Comparison of ENCODE assay signal across 11 cellular contexts in genomic region chr18:3458378-3458777, GRCh38. TPM values are rescaled to one million over a fixed set of nuclear protein-coding genes. Genes with fewer than 3 reads are reported as not detected.
DNase-seq lines count a peak whose midpoint lies in the region; ATAC-seq and TF ChIP-seq lines count a peak whose summit lies in the region.
"Had no signal": no experiment of that assay in that cellular context is flagged by ENCODE, and none has a peak within 500 bp of the region (broad histone marks: within the 10 kb centered on the region; RNA-seq: fewer than 3 reads in every experiment).

No MANE protein-coding gene starts in this region.

- no peaks in the 10 kb centered on the region for H3F3A ChIP-seq in Loucy (ENCODE audit: low read depth)

- H3K36me3 ChIP-seq in CD8-positive, alpha-beta T cell (ENCODE audit: insufficient read depth, low read length): no peaks in the 10 kb centered on the region
- H3K36me3 ChIP-seq in Loucy (ENCODE audit: insufficient read depth, low read length) (peaks cover 43% of the 10 kb centered on the region), right atrium auricular region (peaks cover 43% of the 10 kb centered on the region)

- H3K27ac Mint-ChIP-seq in CD8-positive, alpha-beta T cell: peak overlapping the region; percentile 87
- peak overlapping the region; percentile 49 to 99 (median 72) for H3K27ac Mint-ChIP-seq in nephron
- H3K27ac Mint-ChIP-seq: dendritic cell treated with granulocyte-macrophage colony-stimulating factor and Interleukin-4, amounts not matched to agents 40 ng/mL and 50 ng/mL, for 4 days had no signal

- POLR2A ChIA-PET in CD8-positive, alpha-beta T cell (lab: Charles Lee): interaction anchor here (1.0 to 2.9 kb wide), 9 partner anchors 8 to 215 kb away, joined by 3 to 22 read pairs (median 4); partner anchors contain the start of gene TGIF1

- peaks cover 41% of the 10 kb centered on the region for H4K20me1 ChIP-seq in Loucy (ENCODE audit: insufficient read depth, low read length, poor library complexity, severe bottlenecking)

- H3K4me1 Mint-ChIP-seq in CD8-positive, alpha-beta T cell (ENCODE audit: low read depth): peaks cover 44% of the 10 kb centered on the region
- H3K4me1 Mint-ChIP-seq in nephron: peaks cover 60% of the 10 kb centered on the region

- intact Hi-C loops in CD8-positive, alpha-beta T cell (cut with DNase I, micrococcal nuclease): loop anchor here in 1 of 2 experiments (5.0 kb wide), 1 partner anchor 209 kb away; no protein-coding TSS in a partner anchor

- H3K9me2 ChIP-seq in Loucy (replicated peaks; ENCODE audit: low read depth, low read length): no peaks in the 10 kb centered on the region

- H3K4me1 ChIP-seq in CD8-positive, alpha-beta T cell (ENCODE audit: insufficient read depth, low read length): peaks cover 10% of the 10 kb centered on the region
- H3K4me1 ChIP-seq in Loucy (ENCODE audit: insufficient read depth, low read length, poor library complexity, severe bottlenecking): peaks cover 44% of the 10 kb centered on the region
- peaks cover 0 to 37% of the 10 kb centered on the region in 2 donors for H3K4me1 ChIP-seq in right atrium auricular region

- no peak overlapping the region for H2AFZ ChIP-seq in Loucy (ENCODE audit: low read length)

- peak overlapping the region; percentile 9 for H3K27ac ChIP-seq in CD8-positive, alpha-beta T cell (ENCODE audit: low read depth, low read length)
- H3K27ac ChIP-seq in cingulate gyrus (ENCODE audit: low read depth, low read length) (peak overlapping the region; percentile 21), right atrium auricular region (no peak overlapping the region)

- peaks cover 64% of the 10 kb centered on the region for H3K79me2 ChIP-seq in Loucy (ENCODE audit: insufficient read depth, low read length)

- no peak overlapping the region for H3K9ac ChIP-seq in Loucy (ENCODE audit: low read depth, low read length, poor library complexity, severe bottlenecking)

- CTCF ChIA-PET in CD8-positive, alpha-beta T cell (lab: Charles Lee): interaction anchor here (0.5 to 6.1 kb wide), 10 partner anchors 8 to 207 kb away, joined by 3 to 39 read pairs (median 4); no protein-coding TSS in a partner anchor

- H3K36me3 Mint-ChIP-seq in CD8-positive, alpha-beta T cell: peaks cover 55% of the 10 kb centered on the region
- H3K36me3 Mint-ChIP-seq in nephron (ENCODE audit: low read depth): peaks cover 75% of the 10 kb centered on the region

- no peaks in the 10 kb centered on the region for H3K9me3 ChIP-seq in CD8-positive, alpha-beta T cell (ENCODE audit: low read length)
- 0 out of 2 replicates have a peak, but pooled peaks cover 8% of the 10 kb centered on the region for H3K9me3 ChIP-seq in Loucy (ENCODE audit: insufficient read depth, low read depth, low read length)
- H3K9me3 ChIP-seq in right atrium auricular region: peaks cover 0 to 5% of the 10 kb centered on the region in 2 donors

- H3K4me3 Mint-ChIP-seq in CD8-positive, alpha-beta T cell: peak overlapping the region; percentile 12
- peak overlapping the region in 2 of 3 experiments; percentile 21 to 70 for H3K4me3 Mint-ChIP-seq in nephron
- H3K4me3 Mint-ChIP-seq: dendritic cell treated with granulocyte-macrophage colony-stimulating factor and Interleukin-4, amounts not matched to agents 40 ng/mL and 50 ng/mL, for 4 days had no signal

- ATAC-seq in CD8-positive, alpha-beta T cell: peak; percentile 61
- ATAC-seq in GM19023 (IDR thresholded peaks at IDR 0.05; ENCODE audit: unreplicated experiment): no peak
- no peak for ATAC-seq in HG03097 (IDR thresholded peaks at IDR 0.05; ENCODE audit: low FRiP score, unreplicated experiment)

- DNase-seq in CD8-positive, alpha-beta T cell: peak in 1 of 7 experiments; percentile 37
- DNase-seq in DMS153 treated with DMSO at 0.1 percent for 48 hours (lab: John Stamatoyannopoulos, UW; ENCODE audit: unreplicated experiment) (no peak), right atrium auricular region (ENCODE audit: low spot score) (no peak)
- DNase-seq: DMS79 treated with DMSO at 0.1 percent for 48 hours, NCI-H1048 had no signal

- H3K27me3 ChIP-seq in CD8-positive, alpha-beta T cell (ENCODE audit: insufficient read depth, low read length): no peaks in the 10 kb centered on the region
- H3K27me3 ChIP-seq in Loucy (ENCODE audit: insufficient read depth, low read length, poor library complexity, severe bottlenecking) (no peaks in the 10 kb centered on the region), right atrium auricular region (no peaks in the 10 kb centered on the region)

- H3K4me3 ChIP-seq in CD8-positive, alpha-beta T cell (ENCODE audit: low read depth, low read length): no peak overlapping the region
- H3K4me3 ChIP-seq in Loucy (ENCODE audit: low read length, poor library complexity, severe bottlenecking) (no peak overlapping the region), right atrium auricular region (no peak overlapping the region)

- peak overlapping the region; percentile 14 for H3K4me2 ChIP-seq in Loucy (ENCODE audit: low read depth, low read length, poor library complexity, severe bottlenecking)

- no peak for TF ChIP-seq CTCF in CD8-positive, alpha-beta T cell (IDR thresholded peaks at IDR 0.05)
- TF ChIP-seq CTCF in Loucy (conservative IDR thresholded peaks at IDR 0.05; ENCODE audit: low read length) (no peak), nephron (IDR thresholded peaks at IDR 0.05; ENCODE audit: unreplicated experiment in 3 of 3) (no peak), right atrium auricular region (IDR thresholded peaks at IDR 0.05) (no peak)

- no peaks in the 10 kb centered on the region for H3K27me3 Mint-ChIP-seq in CD8-positive, alpha-beta T cell (ENCODE audit: low read depth)
- H3K27me3 Mint-ChIP-seq in nephron (ENCODE audit: low read depth): no peaks in the 10 kb centered on the region
- H3K27me3 Mint-ChIP-seq: dendritic cell treated with granulocyte-macrophage colony-stimulating factor and Interleukin-4, amounts not matched to agents 40 ng/mL and 50 ng/mL, for 4 days had no signal

- H3K9me3 Mint-ChIP-seq in CD8-positive, alpha-beta T cell: peaks cover 9% of the 10 kb centered on the region
- peaks cover 19% of the 10 kb centered on the region for H3K9me3 Mint-ChIP-seq in nephron

RNA-seq across cellular contexts. Expression of gene TGIF1, which starts 8.4 kb away (rescaled TPM):
- 10 to 100 TPM; 66.6 to 71.6 TPM for total RNA-seq in CD8-positive, alpha-beta T cell
- 10 to 100 TPM; 32.1 to 44.8 TPM for total RNA-seq in right atrium auricular region

Comparison
In these comparisons a context has a peak if more than half of its experiments do, and no peak if none do; other contexts are left out.
1. H3K27ac ChIP-seq: peak in CD8-positive, alpha-beta T cell (single experiment) and cingulate gyrus (single experiment); none in right atrium auricular region (0 of 2).